In genomic region chr6:117483004-117483644, GRCh38 we compare ENCODE assay signal across 8 cellular contexts. TPM values are rescaled to one million over a fixed set of nuclear protein-coding genes. Genes with fewer than 3 reads are reported as not detected.
A peak's percentile ranks its signal among the peaks of the same experiment; 100 is the strongest.
DNase-seq lines count a peak whose midpoint lies in the region; ATAC-seq and TF ChIP-seq lines count a peak whose summit lies in the region.

No MANE protein-coding gene starts in this region.

- H3K9me3 ChIP-seq in BLaER1 treated with 17β-estradiol and CSF1 and Interleukin-3, amounts not matched to agents 10 nM and 100 nM (replicated peaks in 1 of 11), result peaks cover 0 to 16% (median 7%) of the 10 kb centered on the region in 11 experiments; a peak in 13 of 22 replicates
- no peaks in the 10 kb centered on the region for H3K9me3 ChIP-seq in spleen

- H3K27ac ChIP-seq in BLaER1 treated with 17β-estradiol and CSF1 and Interleukin-3, amounts not matched to agents 10 nM and 100 nM, result peak overlapping the region in 6 of 11 experiments; percentile 15 to 75 (median 50); a peak in 12 of 22 replicates
- peak overlapping the region; percentile 11 to 90 (median 84) for H3K27ac ChIP-seq in spleen

- intact Hi-C loops in spleen (cut with DNase I; ENCODE audit: low total_unique reads), result no loop called here

- H3K36me3 ChIP-seq in BLaER1 treated with 17β-estradiol and CSF1 and Interleukin-3, amounts not matched to agents 10 nM and 100 nM, result no peaks in the 10 kb centered on the region
- H3K36me3 ChIP-seq in kidney epithelial cell (ENCODE audit: control insufficient read depth, insufficient read depth, low read length), result no peaks in the 10 kb centered on the region
- H3K36me3 ChIP-seq in spleen, result no peaks in the 10 kb centered on the region

- H3K4me3 ChIP-seq in BLaER1 treated with 17β-estradiol and CSF1 and Interleukin-3, amounts not matched to agents 10 nM and 100 nM, result peak overlapping the region; percentile 56 to 74 (median 64)
- H3K4me3 ChIP-seq in kidney epithelial cell (ENCODE audit: low read depth, low read length), result peak overlapping the region; percentile 93
- peak overlapping the region; percentile 29 to 80 (median 72) for H3K4me3 ChIP-seq in spleen

- H3K4me2 ChIP-seq in BLaER1 treated with 17β-estradiol and CSF1 and Interleukin-3, amounts not matched to agents 10 nM and 100 nM, result peak overlapping the region; percentile 70 to 94 (median 90)

- peak overlapping the region; percentile 26 to 76 (median 70) for H3K9ac ChIP-seq in BLaER1 treated with 17β-estradiol and CSF1 and Interleukin-3, amounts not matched to agents 10 nM and 100 nM

- H3K27me3 ChIP-seq in BLaER1 treated with 17β-estradiol and CSF1 and Interleukin-3, amounts not matched to agents 10 nM and 100 nM, result peaks cover 39 to 53% (median 46%) of the 10 kb centered on the region in 11 experiments
- H3K27me3 ChIP-seq in kidney epithelial cell (ENCODE audit: control insufficient read depth, insufficient read depth, low read length), result no peaks in the 10 kb centered on the region
- peaks cover 0 to 46% (median 0%) of the 10 kb centered on the region in 7 donors for H3K27me3 ChIP-seq in spleen (replicated peaks in 1 of 7)

- ATAC-seq in GM18868 (IDR thresholded peaks at IDR 0.05; ENCODE audit: unreplicated experiment), result peak; percentile 12

- H3K4me1 ChIP-seq in BLaER1 treated with 17β-estradiol and CSF1 and Interleukin-3, amounts not matched to agents 10 nM and 100 nM, result peaks cover 0 to 9% (median 7%) of the 10 kb centered on the region in 10 experiments; a peak in 10 of 20 replicates
- peaks cover 0 to 48% (median 29%) of the 10 kb centered on the region in 6 donors for H3K4me1 ChIP-seq in spleen

- DNase-seq in HT1080 (ENCODE audit: low read depth) (peak; percentile 54), SK-N-DZ (ENCODE audit: low spot score) (peak; percentile 59), cerebellar cortex (ENCODE audit: low spot score) (peak; percentile 56), kidney epithelial cell (ENCODE audit: low read depth) (no peak), spleen (peak; percentile 89), GM19240 (ENCODE audit: insufficient read length, low spot score) (no peak)

- H4K20me1 ChIP-seq in BLaER1 treated with 17β-estradiol and CSF1 and Interleukin-3, amounts not matched to agents 10 nM and 100 nM, result no peaks in the 10 kb centered on the region; a peak in 1 of 22 replicates

- TF ChIP-seq CTCF in kidney epithelial cell (IDR thresholded peaks at IDR 0.05; ENCODE audit: insufficient read depth, low read length, poor library complexity, severe bottlenecking) (no peak), spleen (IDR thresholded peaks at IDR 0.05 in 8 of 11, conservative IDR thresholded peaks at IDR 0.05 in 3 of 11) (no peak)

- TF ChIP-seq POLR2A in spleen (IDR thresholded peaks at IDR 0.05), result no peak

- 0 to 1% (median 0%) methylated on average over 31 to 46 of the region's 46 CpGs for WGBS in spleen, 5 donors

RNA-seq across cellular contexts. Expression of gene DCBLD1, which starts 0.7 kb away (rescaled TPM):
- total RNA-seq in HT1080 (2014; rRNA removed; shearing (Covaris generic)), result 29.5 and 30.7 TPM in 2 replicates
- polyA plus RNA-seq in HT1080 (2015; cell fraction: cytosol; rRNA removed), result 20.3 and 25.8 TPM in 2 replicates
- 38.8 and 55.1 TPM in 2 replicates for polyA plus RNA-seq in HT1080 (2015; cell fraction: nucleus; rRNA removed)
- polyA plus RNA-seq in SK-N-DZ (2014; cell fraction: cytosol; rRNA removed), result 8.6 and 11.5 TPM in 2 replicates
- 4.8 and 8.0 TPM in 2 replicates for polyA plus RNA-seq in SK-N-DZ (2014; cell fraction: nucleus; rRNA removed)
- total RNA-seq in kidney epithelial cell (10.6 and 13.9 TPM in 2 replicates), spleen (10 to 100 TPM in 2 of 7 donors, 1 to 10 TPM in 5; 7.0 to 16.7 (median 8.4) TPM)
- 1 to 10 TPM; 2.0 to 3.2 (median 2.6) TPM for polyA plus RNA-seq in spleen

RNA-seq across cellular contexts. Expression of gene ROS1, which starts 57.4 kb away (rescaled TPM):
- total RNA-seq in HT1080 (2014; rRNA removed; shearing (Covaris generic)), result 0.06 TPM in 1 of 2 replicates, not detected in the other
- polyA plus RNA-seq in HT1080 (2015; cell fraction: cytosol; rRNA removed), result 0.01 and 0.03 TPM in 2 replicates
- polyA plus RNA-seq in HT1080 (2015; cell fraction: nucleus; rRNA removed), result 0.06 and 0.10 TPM in 2 replicates
- polyA plus RNA-seq in SK-N-DZ (2014; cell fraction: cytosol; rRNA removed), result not detected in 2 replicates
- polyA plus RNA-seq in SK-N-DZ (2014; cell fraction: nucleus; rRNA removed), result 0.02 TPM in 2 replicates
- total RNA-seq in kidney epithelial cell (under 0.01 and 0.04 TPM in 2 replicates), spleen (under 1 TPM in 1 of 7 donors, not detected in 6; 0.12 TPM)
- not detected for polyA plus RNA-seq in spleen

Comparison
In these comparisons a context has a peak if more than half of its experiments do, and no peak if none do; other contexts are left out.
1. DNase-seq: peak in HT1080 (single experiment), SK-N-DZ (single experiment), cerebellar cortex (single experiment) and spleen (single experiment); none in kidney epithelial cell (single experiment) and GM19240 (single experiment).
2. Peak in every context shown above with its lines, with median percentiles within 50 percentile points of each other: H3K4me3 ChIP-seq.